In the genomic region with DNA sequence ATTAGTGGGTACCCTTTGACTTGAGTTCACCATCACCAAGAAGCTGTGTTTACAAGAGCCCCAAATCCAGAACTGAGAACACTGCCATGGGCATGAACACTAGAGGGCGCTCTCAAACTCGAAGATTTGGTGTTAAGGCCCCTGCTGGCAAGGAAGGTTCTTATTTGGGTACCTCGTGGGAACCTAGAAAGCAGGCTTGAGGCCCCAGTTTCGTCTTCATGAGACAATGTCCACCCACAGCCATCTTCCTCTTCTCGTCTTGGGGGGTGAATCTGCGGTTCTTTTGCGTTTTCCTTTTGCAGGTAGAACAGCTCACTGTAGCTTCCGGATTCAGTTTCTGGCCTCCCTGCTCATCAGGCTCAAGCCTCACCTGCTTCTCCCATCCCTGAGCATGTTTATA, we compare ENCODE assay signal across 8 cellular contexts.
DNase-seq lines count a peak whose midpoint lies in the region; ATAC-seq and TF ChIP-seq lines count a peak whose summit lies in the region.

No MANE protein-coding gene starts in this region.

- H3K4me3 ChIP-seq in lung (no peak overlapping the region), uterus (no peak overlapping the region)

- no peak for TF ChIP-seq POLR2A in uterus (IDR thresholded peaks at IDR 0.05)

- peak; percentile 68 for ATAC-seq in GM21526 (IDR thresholded peaks at IDR 0.05; ENCODE audit: low FRiP score, unreplicated experiment)
- ATAC-seq in lung (ENCODE audit: insufficient read depth, low FRiP score): no peak

- H3K27ac ChIP-seq in lung (ENCODE audit: low read depth in 1 of 2, low read length in 1 of 2): no peak overlapping the region
- H3K27ac ChIP-seq in uterus: no peak overlapping the region

- no peaks in the 10 kb centered on the region for H3K27me3 ChIP-seq in lung (ENCODE audit: control insufficient read depth, insufficient read depth)
- no peaks in the 10 kb centered on the region for H3K27me3 ChIP-seq in uterus

- H3K9me3 ChIP-seq in lung (ENCODE audit: control insufficient read depth in 2 of 2, insufficient read depth in 1 of 2, low read length in 1 of 2) (no peaks in the 10 kb centered on the region), uterus (no peaks in the 10 kb centered on the region)

- H3K4me1 ChIP-seq in lung (ENCODE audit: control insufficient read depth in 2 of 2, insufficient read depth in 2 of 2, low read length in 2 of 2) (peaks cover 0 to 12% of the 10 kb centered on the region in 2 donors), uterus (no peaks in the 10 kb centered on the region)

- 44 to 50% methylated on average over 8 of the region's 8 CpGs for WGBS in lung, 2 donors

- intact Hi-C loops in uterus (cut with DNase I; ENCODE audit: low total_unique reads): no loop called here

- peak; percentile 45 for DNase-seq in NCI-H2171 treated with DMSO at 0.1 percent for 48 hours (lab: John Stamatoyannopoulos, UW)
- DNase-seq in NCI-H2171 (lab: John Stamatoyannopoulos, UW): no peak
- DNase-seq in HK-2 (ENCODE audit: unreplicated experiment): peak; percentile 59
- DNase-seq in RPMI8226: peak; percentile 87
- DNase-seq in cerebellar cortex (ENCODE audit: low spot score): peak; percentile 50
- DNase-seq in lung (ENCODE audit: low spot score): peak; percentile 45
- peak; percentile 22 to 46 for DNase-seq in uterus

- H3K36me3 ChIP-seq in lung (ENCODE audit: control insufficient read depth in 2 of 2, insufficient read depth in 2 of 2, low read length in 2 of 2): no peaks in the 10 kb centered on the region
- H3K36me3 ChIP-seq in uterus: no peaks in the 10 kb centered on the region

- TF ChIP-seq CTCF in lung (IDR thresholded peaks at IDR 0.05; ENCODE audit: control extremely low read depth, extremely low read depth) (peak; percentile 13), uterus (IDR thresholded peaks at IDR 0.05) (peak; percentile 29 to 42 (median 31))
